Comparison of ENCODE assay signal across 7 cellular contexts in genomic region chr3:114057011-114057347, GRCh38. TPM values are rescaled to one million over a fixed set of nuclear protein-coding genes. Genes with fewer than 3 reads are reported as not detected.
A peak's percentile ranks its signal among the peaks of the same experiment; 100 is the strongest.
DNase-seq lines count a peak whose midpoint lies in the region; ATAC-seq and TF ChIP-seq lines count a peak whose summit lies in the region.

No MANE protein-coding gene starts in this region.

- no peaks in the 10 kb centered on the region for H3K9me3 Mint-ChIP-seq in activated naive CD8-positive, alpha-beta T cell treated with anti-CD3 and anti-CD28 coated beads, Interleukin-2, amount 10 ng/mL, durations not matched to agents 7 days and 5 days

- 0% methylated on average over 8 of the region's 8 CpGs for WGBS in lower leg skin, 2 donors
- under 1% methylated on average over 8 of the region's 8 CpGs for WGBS in urinary bladder

- peak; percentile 8 for ATAC-seq in GM19395 (IDR thresholded peaks at IDR 0.05; ENCODE audit: unreplicated experiment)
- ATAC-seq in HG03108 (IDR thresholded peaks at IDR 0.05; ENCODE audit: unreplicated experiment) = peak; percentile 3
- ATAC-seq in activated naive CD8-positive, alpha-beta T cell treated with anti-CD3 and anti-CD28 coated beads, Interleukin-2, amount 10 ng/mL, durations not matched to agents 7 days and 5 days (ENCODE audit: low read depth) = peak; percentile 4

- peaks cover 3% of the 10 kb centered on the region for H3K4me1 ChIP-seq in urinary bladder (ENCODE audit: insufficient read depth)

- TF ChIP-seq POLR2A in lower leg skin (IDR thresholded peaks at IDR 0.05) = no peak

- H3K27ac ChIP-seq in urinary bladder (ENCODE audit: low read depth) = no peak overlapping the region

- no peak for DNase-seq in activated naive CD8-positive, alpha-beta T cell treated with anti-CD3 and anti-CD28 coated beads, Interleukin-2, amount 10 ng/mL, durations not matched to agents 7 days and 5 days
- no peak for DNase-seq in lower leg skin (ENCODE audit: low spot score in 2 of 2)
- DNase-seq in NCI-H1092 (lab: John Stamatoyannopoulos, UW) = no peak
- no peak for DNase-seq in NCI-H748 treated with DMSO at 0.1 percent for 48 hours (lab: John Stamatoyannopoulos, UW)

- peak overlapping the region; percentile 69 for H3K4me3 ChIP-seq in lower leg skin (ENCODE audit: low read depth, poor library complexity, severe bottlenecking)
- H3K4me3 ChIP-seq in urinary bladder (ENCODE audit: low read depth, low read length) = peak overlapping the region; percentile 66

- intact Hi-C loops in lower leg skin (cut with DNase I; ENCODE audit: low total_unique reads) = no loop called here

- peaks cover 26% of the 10 kb centered on the region for H3K4me1 Mint-ChIP-seq in activated naive CD8-positive, alpha-beta T cell treated with anti-CD3 and anti-CD28 coated beads, Interleukin-2, amount 10 ng/mL, durations not matched to agents 7 days and 5 days

- no peaks in the 10 kb centered on the region for H3K27me3 Mint-ChIP-seq in activated naive CD8-positive, alpha-beta T cell treated with anti-CD3 and anti-CD28 coated beads, Interleukin-2, amount 10 ng/mL, durations not matched to agents 7 days and 5 days

- H3K4me3 Mint-ChIP-seq in activated naive CD8-positive, alpha-beta T cell treated with anti-CD3 and anti-CD28 coated beads, Interleukin-2, amount 10 ng/mL, durations not matched to agents 7 days and 5 days = peak overlapping the region; percentile 91

- no peaks in the 10 kb centered on the region for H3K36me3 ChIP-seq in urinary bladder (ENCODE audit: insufficient read depth)

- TF ChIP-seq CTCF in lower leg skin (IDR thresholded peaks at IDR 0.05) = no peak

- H3K36me3 Mint-ChIP-seq in activated naive CD8-positive, alpha-beta T cell treated with anti-CD3 and anti-CD28 coated beads, Interleukin-2, amount 10 ng/mL, durations not matched to agents 7 days and 5 days = peaks cover 8% of the 10 kb centered on the region

- POLR2A ChIA-PET in activated naive CD8-positive, alpha-beta T cell treated with anti-CD3 and anti-CD28 coated beads, Interleukin-2, amount 10 ng/mL, durations not matched to agents 7 days and 5 days (lab: Charles Lee) = no interaction called here

- peak overlapping the region; percentile 88 for H3K27ac Mint-ChIP-seq in activated naive CD8-positive, alpha-beta T cell treated with anti-CD3 and anti-CD28 coated beads, Interleukin-2, amount 10 ng/mL, durations not matched to agents 7 days and 5 days

RNA-seq across cellular contexts. Expression of gene QTRT2, which starts 0.4 kb away (rescaled TPM):
- total RNA-seq in activated naive CD8-positive, alpha-beta T cell treated with anti-CD3 and anti-CD28 coated beads, Interleukin-2, amount 10 ng/mL, durations not matched to agents 7 days and 5 days = 10 to 100 TPM; 30.0 to 33.0 TPM
- total RNA-seq in lower leg skin (10 to 100 TPM; 10.8 to 19.4 (median 11.8) TPM), urinary bladder (37.5 TPM)
- polyA plus RNA-seq in urinary bladder = 9.9 TPM

RNA-seq across cellular contexts. Expression of gene CCDC191, which starts 0.7 kb away (rescaled TPM):
- total RNA-seq in activated naive CD8-positive, alpha-beta T cell treated with anti-CD3 and anti-CD28 coated beads, Interleukin-2, amount 10 ng/mL, durations not matched to agents 7 days and 5 days = 1 to 10 TPM; 2.7 to 3.0 TPM
- 1 to 10 TPM; 2.5 to 7.3 (median 5.3) TPM for total RNA-seq in lower leg skin
- total RNA-seq in urinary bladder = 7.1 TPM
- polyA plus RNA-seq in urinary bladder = 3.1 TPM
